Comparison of ENCODE assay signal across 19 cellular contexts in genomic region chr1:225888898-225889690, GRCh38. TPM values are rescaled to one million over a fixed set of nuclear protein-coding genes. Genes with fewer than 3 reads are reported as not detected.
DNase-seq lines count a peak whose midpoint lies in the region; ATAC-seq and TF ChIP-seq lines count a peak whose summit lies in the region.
"Had no signal": no experiment of that assay in that cellular context is flagged by ENCODE, and none has a peak within 500 bp of the region (broad histone marks: within the 10 kb centered on the region; RNA-seq: fewer than 3 reads in every experiment).

LEFTY1 (minus strand) TSS chr1:225889146; CDS start chr1:225889066, 80 bp downstream.

- no peaks in the 10 kb centered on the region for H3K36me3 ChIP-seq in BLaER1 treated with 17β-estradiol and CSF1 and Interleukin-3, amounts not matched to agents 10 nM and 100 nM
- peaks cover 8% of the 10 kb centered on the region; the same call in 1 of the 2 replicates for H3K36me3 ChIP-seq in HUES48 (ENCODE audit: control insufficient read depth, insufficient read depth, low read length)
- no peaks in the 10 kb centered on the region for H3K36me3 ChIP-seq in heart right ventricle

- no peaks in the 10 kb centered on the region for H4K20me1 ChIP-seq in BLaER1 treated with 17β-estradiol and CSF1 and Interleukin-3, amounts not matched to agents 10 nM and 100 nM

- no peaks in the 10 kb centered on the region for H3K36me3 Mint-ChIP-seq in naive thymus-derived CD8-positive, alpha-beta T cell
- H3K36me3 Mint-ChIP-seq: natural killer cell treated with Interleukin-12 subunit alpha and Interleukin-12 subunit beta and Interleukin-15 and Interleukin-18, amount 100 ng/mL, for 72 hours had no signal

- H3K9me3 ChIP-seq in BLaER1 treated with 17β-estradiol and CSF1 and Interleukin-3, amounts not matched to agents 10 nM and 100 nM (replicated peaks in 1 of 11) = no peaks in the 10 kb centered on the region
- H3K9me3 ChIP-seq in HUES48 (ENCODE audit: control insufficient read depth, insufficient read depth, low read length) = no peaks in the 10 kb centered on the region
- H3K9me3 ChIP-seq in heart right ventricle = no peaks in the 10 kb centered on the region

- no peaks in the 10 kb centered on the region for H3K9me3 Mint-ChIP-seq in naive thymus-derived CD8-positive, alpha-beta T cell
- H3K9me3 Mint-ChIP-seq: activated naive CD4-positive, alpha-beta T cell treated with anti-CD3 and anti-CD28 coated beads for 36 hours; effector memory CD8-positive, alpha-beta T cell; HFFc6; natural killer cell treated with Interleukin-12 subunit alpha and Interleukin-12 subunit beta and Interleukin-15 and Interleukin-18, amount 100 ng/mL, for 72 hours had no signal

- no peaks in the 10 kb centered on the region for H3K27me3 Mint-ChIP-seq in naive thymus-derived CD8-positive, alpha-beta T cell
- H3K27me3 Mint-ChIP-seq: effector memory CD8-positive, alpha-beta T cell had no signal

- H3K9ac ChIP-seq in BLaER1 treated with 17β-estradiol and CSF1 and Interleukin-3, amounts not matched to agents 10 nM and 100 nM = 0 out of 22 replicates have a peak within 1 kb of the TSS, but pooled peaks of 1 of the 11 experiments have one; percentile 15
- peak within 1 kb of the TSS; percentile 66 for H3K9ac ChIP-seq in HUES48 (ENCODE audit: low read depth, low read length)

- H3K4me3 ChIP-seq in BLaER1 treated with 17β-estradiol and CSF1 and Interleukin-3, amounts not matched to agents 10 nM and 100 nM = no peak within 1 kb of the TSS
- peak within 1 kb of the TSS; percentile 57 for H3K4me3 ChIP-seq in HUES48 (ENCODE audit: low read depth, low read length)
- H3K4me3 ChIP-seq in heart right ventricle = no peak within 1 kb of the TSS
- H3K4me3 ChIP-seq: smooth muscle cell had no signal

- peak within 1 kb of the TSS in 6 of 11 experiments; percentile 13 to 44 (median 36); a peak in 9 of 22 replicates for H3K4me2 ChIP-seq in BLaER1 treated with 17β-estradiol and CSF1 and Interleukin-3, amounts not matched to agents 10 nM and 100 nM
- H3K4me2 ChIP-seq: smooth muscle cell had no signal

- peak; percentile 21 to 74 (median 42) for ATAC-seq in heart right ventricle
- no peak for ATAC-seq in naive thymus-derived CD8-positive, alpha-beta T cell
- no peak for ATAC-seq in GM18907 (IDR thresholded peaks at IDR 0.05; ENCODE audit: unreplicated experiment)
- ATAC-seq in HG02759 (IDR thresholded peaks at IDR 0.05; ENCODE audit: unreplicated experiment) = no peak
- ATAC-seq: effector memory CD8-positive, alpha-beta T cell had no signal

- peaks cover 0 to 20% (median 12%) of the 10 kb centered on the region in 11 experiments; a peak in 15 of 22 replicates for H3K27me3 ChIP-seq in BLaER1 treated with 17β-estradiol and CSF1 and Interleukin-3, amounts not matched to agents 10 nM and 100 nM
- no peaks in the 10 kb centered on the region for H3K27me3 ChIP-seq in HUES48 (ENCODE audit: control insufficient read depth, insufficient read depth, low read length)
- H3K27me3 ChIP-seq in heart right ventricle = no peaks in the 10 kb centered on the region

- TF ChIP-seq CTCF in heart right ventricle (IDR thresholded peaks at IDR 0.05) = no peak

- intact Hi-C loops in heart right ventricle (cut with DNase I) = no loop called here

- WGBS in heart right ventricle, 2 donors = 71% methylated on average over 12 of the region's 12 CpGs

- peaks cover 5 to 38% (median 17%) of the 10 kb centered on the region in 4 donors for H3K4me1 Mint-ChIP-seq in naive thymus-derived CD8-positive, alpha-beta T cell

- no peak within 1 kb of the TSS for H3K27ac ChIP-seq in BLaER1 treated with 17β-estradiol and CSF1 and Interleukin-3, amounts not matched to agents 10 nM and 100 nM
- H3K27ac ChIP-seq in HUES48 (ENCODE audit: low read depth, low read length) (peak within 1 kb of the TSS; percentile 84), heart right ventricle (peak within 1 kb of the TSS in 2 of 10 donors; percentile 7 to 16)

- peak within 1 kb of the TSS in 1 of 10 donors; percentile 3 for H3K4me3 Mint-ChIP-seq in naive thymus-derived CD8-positive, alpha-beta T cell
- H3K4me3 Mint-ChIP-seq: activated naive CD4-positive, alpha-beta T cell treated with anti-CD3 and anti-CD28 coated beads for 36 hours; effector memory CD8-positive, alpha-beta T cell; HFFc6; natural killer cell treated with Interleukin-12 subunit alpha and Interleukin-12 subunit beta and Interleukin-15 and Interleukin-18, amount 100 ng/mL, for 72 hours had no signal

- DNase-seq in heart right ventricle = no peak
- no peak for DNase-seq in naive thymus-derived CD8-positive, alpha-beta T cell
- no peak for DNase-seq in stimulated activated naive CD4-positive, alpha-beta T cell treated with Interleukin-2 at 50 U/mL for 16 hours (lab: John Stamatoyannopoulos, UW)
- DNase-seq in SW480 (ENCODE audit: low spot score) = no peak
- DNase-seq: activated naive CD4-positive, alpha-beta T cell treated with anti-CD3 and anti-CD28 coated beads for 36 hours; DMS 273 treated with DMSO at 0.1 percent for 48 hours; effector memory CD8-positive, alpha-beta T cell; foreskin melanocyte; HFFc6; kidney glomerular epithelial cell; MV-4-11; NCI-H2107; NK-92 treated with Interleukin-12 subunit alpha and Interleukin-12 subunit beta, amount 100 ng/mL, for 24 hours had no signal

- POLR2A ChIA-PET in naive thymus-derived CD8-positive, alpha-beta T cell (lab: Charles Lee) = interaction anchor here (0.6 to 15.1 kb wide), 9 partner anchors 9 to 460 kb away, joined by 3 to 526 read pairs (median 4); partner anchors contain the start of genes H3-3A, SRP9 and TMEM63A

- H3K4me1 ChIP-seq in BLaER1 treated with 17β-estradiol and CSF1 and Interleukin-3, amounts not matched to agents 10 nM and 100 nM = peaks cover 0 to 17% (median 10%) of the 10 kb centered on the region in 10 experiments; a peak in 13 of 20 replicates
- H3K4me1 ChIP-seq in HUES48 (ENCODE audit: control insufficient read depth, insufficient read depth, low read length) = peaks cover 32% of the 10 kb centered on the region
- peaks cover 0 to 30% (median 3%) of the 10 kb centered on the region in 9 donors for H3K4me1 ChIP-seq in heart right ventricle

- peak within 1 kb of the TSS in 8 of 10 donors; percentile 1 to 75 (median 38) for H3K27ac Mint-ChIP-seq in naive thymus-derived CD8-positive, alpha-beta T cell
- H3K27ac Mint-ChIP-seq: activated naive CD4-positive, alpha-beta T cell treated with anti-CD3 and anti-CD28 coated beads for 36 hours; HFFc6; natural killer cell treated with Interleukin-12 subunit alpha and Interleukin-12 subunit beta and Interleukin-15 and Interleukin-18, amount 100 ng/mL, for 72 hours had no signal

RNA-seq across cellular contexts. Expression of gene LEFTY1, which starts in this region (rescaled TPM):
- total RNA-seq in heart right ventricle = under 1 TPM in 7 of 10 donors, not detected in 3; 0.15 to 0.57 (median 0.25) TPM
- polyA plus RNA-seq in heart right ventricle = under 1 TPM; 0.15 to 0.77 TPM
- total RNA-seq in naive thymus-derived CD8-positive, alpha-beta T cell = not detected
- polyA plus RNA-seq in naive thymus-derived CD8-positive, alpha-beta T cell = under 1 TPM in 1 of 3 donors, not detected in 2; 0.22 TPM
- total RNA-seq: HFFc6; natural killer cell treated with Interleukin-12 subunit alpha and Interleukin-12 subunit beta and Interleukin-15 and Interleukin-18, amount 100 ng/mL, for 72 hours; smooth muscle cell had no signal
- polyA plus RNA-seq: smooth muscle cell had no signal

Comparison
In these comparisons a context has a peak if more than half of its experiments do, and no peak if none do; other contexts are left out.
1. Peak in ATAC-seq in heart right ventricle; RNA of the gene not detected or under 1 TPM.